Comparison of ENCODE assay signal across 1 cellular context in genomic region chr2:140604788-140605187, GRCh38.
TF ChIP-seq lines count a peak whose summit lies in the region.

No MANE protein-coding gene starts in this region.

TF ChIP-seq in H1, 55 proteins besides CTCF, POLR2A, EP300 and RAD21:
- TF ChIP-seq BCL11A (IDR thresholded peaks at IDR 0.05; ENCODE audit: low read depth in 2 of 2, low read length in 2 of 2), result no peak
- TF ChIP-seq ASH2L (IDR thresholded peaks at IDR 0.05; ENCODE audit: low read length), result no peak
- TF ChIP-seq SIRT6 (IDR thresholded peaks at IDR 0.05; ENCODE audit: low read length), result no peak
- TF ChIP-seq TAF7 (optimal IDR thresholded peaks at IDR 0.05; ENCODE audit: borderline replicate concordance, low read depth, low read length), result no peak
- no peak for TF ChIP-seq JUN (IDR thresholded peaks at IDR 0.05; ENCODE audit: low read depth, low read length)
- TF ChIP-seq FOSL1 (IDR thresholded peaks at IDR 0.05; ENCODE audit: insufficient read depth, low read depth, low read length), result no peak
- no peak for TF ChIP-seq TBP (IDR thresholded peaks at IDR 0.05; ENCODE audit: low read depth, low read length)
- no peak for TF ChIP-seq MAFK (IDR thresholded peaks at IDR 0.05; ENCODE audit: low read depth, low read length)
- TF ChIP-seq GABPA (IDR thresholded peaks at IDR 0.05; ENCODE audit: borderline replicate concordance, insufficient read depth, low read length), result no peak
- no peak for TF ChIP-seq SIN3A (conservative IDR thresholded peaks at IDR 0.05 in 1 of 2, IDR thresholded peaks at IDR 0.05 in 1 of 2; ENCODE audit: low read depth in 1 of 2, low read length in 2 of 2)
- TF ChIP-seq ATF3 (IDR thresholded peaks at IDR 0.05; ENCODE audit: insufficient read depth, low read depth, low read length), result no peak
- no peak for TF ChIP-seq NRF1 (IDR thresholded peaks at IDR 0.05; ENCODE audit: low read depth, low read length)
- TF ChIP-seq BRCA1 (IDR thresholded peaks at IDR 0.05; ENCODE audit: low read depth, low read length), result no peak
